8 cellular contexts compared by ENCODE assay signal in the genomic region with DNA sequence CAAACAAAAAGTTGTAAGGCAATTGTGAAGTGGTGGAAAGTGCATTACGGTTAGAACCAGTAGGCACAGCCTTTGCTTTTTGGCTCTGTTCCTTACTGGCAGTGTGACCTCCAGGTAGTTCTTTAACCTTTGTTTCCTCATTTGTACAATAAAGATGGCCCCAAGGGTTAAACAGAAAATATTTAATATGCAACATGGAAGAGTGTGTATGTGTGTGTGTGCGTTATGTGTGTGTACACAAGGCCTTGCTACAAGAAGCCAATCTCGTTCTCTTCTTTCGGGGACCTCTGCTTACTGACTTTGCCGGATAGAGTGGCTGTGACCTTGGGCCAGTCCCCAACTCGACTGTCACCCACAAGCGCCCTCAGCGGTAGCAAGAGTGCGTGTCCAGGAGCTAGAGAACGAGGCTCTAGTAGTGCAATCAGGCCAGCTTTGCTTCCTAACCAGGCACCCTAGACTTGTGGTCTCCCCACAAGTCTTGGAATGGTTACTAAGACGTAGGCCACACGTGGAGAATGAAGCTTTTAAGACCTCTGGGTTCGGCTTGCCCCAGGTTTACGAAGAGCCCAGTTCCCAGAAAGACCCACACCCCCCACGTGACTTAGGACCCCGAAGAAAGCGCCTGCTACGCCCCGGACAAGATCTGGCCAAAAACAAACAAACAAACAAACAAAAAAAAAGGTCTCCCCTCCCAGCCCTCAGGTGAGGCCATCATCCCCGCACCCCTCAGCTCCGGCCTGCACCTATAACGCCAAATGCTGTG. TPM values are rescaled to one million over a fixed set of nuclear protein-coding genes. Genes with fewer than 3 reads are reported as not detected.
DNase-seq lines count a peak whose midpoint lies in the region; TF ChIP-seq lines count a peak whose summit lies in the region.

No MANE protein-coding gene starts in this region.

- H3K27ac ChIP-seq in tibial artery: peak overlapping the region; percentile 90 to 92

- intact Hi-C loops in tibial artery (cut with DNase I; ENCODE audit: low total_unique reads): loop anchor here (5.0 kb wide), 1 partner anchor 69 kb away; a partner anchor contains a TSS

- peak; percentile 63 for DNase-seq in DMS 273 (lab: John Stamatoyannopoulos, UW; ENCODE audit: unreplicated experiment)
- DNase-seq in H4 (ENCODE audit: low spot score): peak; percentile 36
- peak; percentile 53 for DNase-seq in NCI-H1105 (lab: John Stamatoyannopoulos, UW)
- peak; percentile 25 for DNase-seq in activated CD4-positive, alpha-beta T cell treated with anti-CD3 and anti-CD28 coated beads, Interleukin-2, amount 50 U/mL, for 1 hour
- peak; percentile 82 to 85 for DNase-seq in erythroblast (lab: John Stamatoyannopoulos, UW)
- DNase-seq in tibial artery: peak in 1 of 2 donors; percentile 67
- no peak for DNase-seq in T1000 (lab: John Stamatoyannopoulos, UW)

- no peaks in the 10 kb centered on the region for H3K9me3 ChIP-seq in mucosa of stomach (ENCODE audit: control insufficient read depth, low read length)
- no peaks in the 10 kb centered on the region for H3K9me3 ChIP-seq in tibial artery

- H3K4me1 ChIP-seq in mucosa of stomach (ENCODE audit: control insufficient read depth, insufficient read depth, low read length) (peaks cover 34% of the 10 kb centered on the region), tibial artery (peaks cover 0 to 50% (median 23%) of the 10 kb centered on the region in 4 donors)

- H3K9ac ChIP-seq in mucosa of stomach (ENCODE audit: low read length): peak overlapping the region; percentile 71

- no peaks in the 10 kb centered on the region for H3K27me3 ChIP-seq in mucosa of stomach (ENCODE audit: control insufficient read depth, insufficient read depth, low read length)
- H3K27me3 ChIP-seq in tibial artery: no peaks in the 10 kb centered on the region

- H3K36me3 ChIP-seq in mucosa of stomach (ENCODE audit: control insufficient read depth, insufficient read depth, low read length): no peaks in the 10 kb centered on the region
- peaks cover 3 to 12% (median 5%) of the 10 kb centered on the region in 3 donors for H3K36me3 ChIP-seq in tibial artery

- no peak for TF ChIP-seq POLR2A in erythroblast (IDR thresholded peaks at IDR 0.05; ENCODE audit: low read length)

- peak overlapping the region; percentile 81 for H3K4me3 ChIP-seq in mucosa of stomach (ENCODE audit: low read length)
- H3K4me3 ChIP-seq in tibial artery: peak overlapping the region; percentile 62 to 81

- TF ChIP-seq CTCF in tibial artery (IDR thresholded peaks at IDR 0.05): no peak

RNA-seq across cellular contexts. Expression of a gene that starts 0.6 kb away (rescaled TPM):
- 171 and 193 TPM in 2 replicates for total RNA-seq in H4 (2014; rRNA removed; shearing (Covaris generic))

RNA-seq across cellular contexts. Expression of a gene that starts 2.7 kb away (rescaled TPM):
- total RNA-seq in H4 (2014; rRNA removed; shearing (Covaris generic)): 31.7 and 36.7 TPM in 2 replicates

RNA-seq across cellular contexts. Expression of a gene that starts 46.8 kb away (rescaled TPM):
- 0.16 and 0.39 TPM in 2 replicates for total RNA-seq in H4 (2014; rRNA removed; shearing (Covaris generic))

RNA-seq across cellular contexts. Expression of a gene that starts 58.5 kb away (rescaled TPM):
- 0.04 TPM in 1 of 2 replicates, not detected in the other for total RNA-seq in H4 (2014; rRNA removed; shearing (Covaris generic))
